8 cellular contexts compared by ENCODE assay signal in genomic region chr7:74082770-74083116, GRCh38. TPM values are rescaled to one million over a fixed set of nuclear protein-coding genes. Genes with fewer than 3 reads are reported as not detected.
A peak's percentile ranks its signal among the peaks of the same experiment; 100 is the strongest.
DNase-seq lines count a peak whose midpoint lies in the region; ATAC-seq, FAIRE-seq and TF ChIP-seq lines count a peak whose summit lies in the region.

No MANE protein-coding gene starts in this region.

- H3K9me2 ChIP-seq in PC-9 (ENCODE audit: insufficient read depth), result no peaks in the 10 kb centered on the region

- H3K9me3 Mint-ChIP-seq in activated T-cell treated with anti-CD3 and anti-CD28 coated beads, Interleukin-2, amount 50 U/mL, for 72 hours, result no peaks in the 10 kb centered on the region
- H3K9me3 Mint-ChIP-seq in glutamatergic neuron (ENCODE audit: unreplicated experiment), result peaks cover 8% of the 10 kb centered on the region
- H3K9me3 Mint-ChIP-seq in stimulated activated memory B cell treated with anti-CD40 and anti-IgM and Interleukin-4, amounts not matched to agents 10 μg/mL and 1 μg/mL and 100 μg/mL, for 72 hours, result no peaks in the 10 kb centered on the region

- H3K27me3 ChIP-seq in PC-9 (ENCODE audit: insufficient read depth, low read depth), result no peaks in the 10 kb centered on the region

- H3F3A ChIP-seq in PC-9 (ENCODE audit: insufficient read depth, low read depth), result peaks cover 29% of the 10 kb centered on the region

- H3K4me1 Mint-ChIP-seq in activated T-cell treated with anti-CD3 and anti-CD28 coated beads, Interleukin-2, amount 50 U/mL, for 72 hours (ENCODE audit: low read depth), result peaks cover 14% of the 10 kb centered on the region
- peaks cover 8% of the 10 kb centered on the region for H3K4me1 Mint-ChIP-seq in glutamatergic neuron (ENCODE audit: low read depth, unreplicated experiment)
- peaks cover 23% of the 10 kb centered on the region for H3K4me1 Mint-ChIP-seq in stimulated activated memory B cell treated with anti-CD40 and anti-IgM and Interleukin-4, amounts not matched to agents 10 μg/mL and 1 μg/mL and 100 μg/mL, for 72 hours

- POLR2A ChIA-PET in PC-9 (lab: Charles Lee; ENCODE audit: unreplicated experiment), result no interaction called here

- no peak overlapping the region for H3K27ac ChIP-seq in PC-9

- peaks cover 8% of the 10 kb centered on the region; the same call in 1 of the 2 replicates for H3K36me3 ChIP-seq in PC-9 (ENCODE audit: low read depth)

- no peak for FAIRE-seq in D721Med (lab: Jason Lieb, UNC)

- H3K4me1 ChIP-seq in PC-9 (replicated peaks; ENCODE audit: insufficient read depth), result peaks cover 32% of the 10 kb centered on the region

- peaks cover 1% of the 10 kb centered on the region; the same call in 1 of the 2 replicates for H4K20me1 ChIP-seq in PC-9 (ENCODE audit: insufficient read depth)

- peaks cover 29% of the 10 kb centered on the region for H3K79me2 ChIP-seq in PC-9 (ENCODE audit: low read depth)

- H3K36me3 Mint-ChIP-seq in activated T-cell treated with anti-CD3 and anti-CD28 coated beads, Interleukin-2, amount 50 U/mL, for 72 hours (ENCODE audit: insufficient read depth in 2 of 2), result peaks cover 0 to 8% of the 10 kb centered on the region in 2 donors
- no peaks in the 10 kb centered on the region for H3K36me3 Mint-ChIP-seq in glutamatergic neuron (ENCODE audit: unreplicated experiment)
- H3K36me3 Mint-ChIP-seq in stimulated activated memory B cell treated with anti-CD40 and anti-IgM and Interleukin-4, amounts not matched to agents 10 μg/mL and 1 μg/mL and 100 μg/mL, for 72 hours, result peaks cover 16% of the 10 kb centered on the region

- H2AFZ ChIP-seq in PC-9, result no peak overlapping the region

- no peak overlapping the region for H3K27ac Mint-ChIP-seq in activated T-cell treated with anti-CD3 and anti-CD28 coated beads, Interleukin-2, amount 50 U/mL, for 72 hours
- H3K27ac Mint-ChIP-seq in glutamatergic neuron (ENCODE audit: unreplicated experiment), result peak overlapping the region; percentile 94
- H3K27ac Mint-ChIP-seq in stimulated activated memory B cell treated with anti-CD40 and anti-IgM and Interleukin-4, amounts not matched to agents 10 μg/mL and 1 μg/mL and 100 μg/mL, for 72 hours, result no peak overlapping the region

- H3K4me3 ChIP-seq in PC-9 (no peak overlapping the region), foreskin fibroblast (ENCODE audit: low read depth in 1 of 2, low read length in 2 of 2) (no peak overlapping the region)

- no peaks in the 10 kb centered on the region for H3K9me3 ChIP-seq in PC-9 (ENCODE audit: insufficient read depth, low read depth)

- peak overlapping the region; percentile 79 for H3K4me2 ChIP-seq in PC-9

- H3K27me3 Mint-ChIP-seq in activated T-cell treated with anti-CD3 and anti-CD28 coated beads, Interleukin-2, amount 50 U/mL, for 72 hours (ENCODE audit: low read depth), result no peaks in the 10 kb centered on the region
- peaks cover 3% of the 10 kb centered on the region for H3K27me3 Mint-ChIP-seq in glutamatergic neuron (ENCODE audit: unreplicated experiment)
- no peaks in the 10 kb centered on the region for H3K27me3 Mint-ChIP-seq in stimulated activated memory B cell treated with anti-CD40 and anti-IgM and Interleukin-4, amounts not matched to agents 10 μg/mL and 1 μg/mL and 100 μg/mL, for 72 hours

- DNase-seq in activated T-cell treated with anti-CD3 and anti-CD28 coated beads, Interleukin-2, amount 50 U/mL, for 72 hours, result no peak
- no peak for DNase-seq in activated T-cell treated with anti-CD3 and anti-CD28 coated beads, Interleukin-2, amount 50 U/mL, for 48 hours
- DNase-seq in PC-9 (no peak), glutamatergic neuron (no peak), foreskin fibroblast (no peak), D721Med (ENCODE audit: insufficient read length, low spot score) (no peak)

- TF ChIP-seq CTCF in PC-9 (conservative IDR thresholded peaks at IDR 0.05), result no peak
- TF ChIP-seq CTCF in glutamatergic neuron (IDR thresholded peaks at IDR 0.05; ENCODE audit: partially characterized antibody, unreplicated experiment), result no peak
- TF ChIP-seq CTCF in foreskin fibroblast (IDR thresholded peaks at IDR 0.05; ENCODE audit: low read depth, low read length), result no peak
- no peak for TF ChIP-seq CTCF in D721Med (IDR thresholded peaks at IDR 0.05; ENCODE audit: insufficient read depth, missing control alignments)

- BruUV-seq in PC-9 (replicated peaks; lab: Mats Ljungman, UMichigan), result no TSS peak

- intact Hi-C loops in PC-9 (cut with micrococcal nuclease; ENCODE audit: unreplicated experiment), result no loop called here

- ATAC-seq in activated T-cell treated with anti-CD3 and anti-CD28 coated beads, Interleukin-2, amount 50 U/mL, for 72 hours (replicated peaks in 1 of 2), result no peak
- ATAC-seq in stimulated activated memory B cell treated with anti-CD40 and anti-IgM and Interleukin-4, amounts not matched to agents 10 μg/mL and 1 μg/mL and 100 μg/mL, for 72 hours, result no peak
- no peak for ATAC-seq in HG03469 (IDR thresholded peaks at IDR 0.05; ENCODE audit: unreplicated experiment)

- CTCF ChIA-PET in PC-9 (lab: Charles Lee), result interaction anchor here (0.6 to 1.1 kb wide), 4 partner anchors 103 to 219 kb away, joined by 3 to 8 read pairs (median 6); no protein-coding TSS in a partner anchor

- peak overlapping the region; percentile 67 to 83 for H3K4me3 Mint-ChIP-seq in activated T-cell treated with anti-CD3 and anti-CD28 coated beads, Interleukin-2, amount 50 U/mL, for 72 hours
- H3K4me3 Mint-ChIP-seq in glutamatergic neuron (ENCODE audit: unreplicated experiment), result peak overlapping the region; percentile 78
- H3K4me3 Mint-ChIP-seq in stimulated activated memory B cell treated with anti-CD40 and anti-IgM and Interleukin-4, amounts not matched to agents 10 μg/mL and 1 μg/mL and 100 μg/mL, for 72 hours, result peak overlapping the region; percentile 48

RNA-seq across cellular contexts. Expression of gene LIMK1, which starts 0.9 kb away (rescaled TPM):
- total RNA-seq in activated T-cell treated with anti-CD3 and anti-CD28 coated beads, Interleukin-2, amount 50 U/mL, for 72 hours, result 10 to 100 TPM; 18.8 to 22.3 TPM
- total RNA-seq in PC-9 (2021) (128 and 148 TPM in 2 replicates), glutamatergic neuron (ENCODE audit: unreplicated experiment) (178 TPM)

RNA-seq across cellular contexts. Expression of gene ELN, which starts 54.8 kb away (rescaled TPM):
- not detected for total RNA-seq in activated T-cell treated with anti-CD3 and anti-CD28 coated beads, Interleukin-2, amount 50 U/mL, for 72 hours
- total RNA-seq in PC-9 (2021) (0.11 TPM in 1 of 2 replicates, not detected in the other), glutamatergic neuron (ENCODE audit: unreplicated experiment) (3.7 TPM)
